In genomic region chr10:73576890-73577591, GRCh38 we compare ENCODE assay signal across 11 cellular contexts. TPM values are rescaled to one million over a fixed set of nuclear protein-coding genes. Genes with fewer than 3 reads are reported as not detected.
DNase-seq lines count a peak whose midpoint lies in the region; ATAC-seq and TF ChIP-seq lines count a peak whose summit lies in the region.
"Had no signal": no experiment of that assay in that cellular context is flagged by ENCODE, and none has a peak within 500 bp of the region (broad histone marks: within the 10 kb centered on the region; RNA-seq: fewer than 3 reads in every experiment).

No MANE protein-coding gene starts in this region.

- ATAC-seq in heart right ventricle: peak in 3 of 8 donors; percentile 13 to 40 (median 20)
- ATAC-seq in HG02571 (IDR thresholded peaks at IDR 0.05; ENCODE audit: unreplicated experiment): no peak
- ATAC-seq in GM18858 (IDR thresholded peaks at IDR 0.05; ENCODE audit: unreplicated experiment): no peak
- ATAC-seq in HG03520 (IDR thresholded peaks at IDR 0.05; ENCODE audit: unreplicated experiment): no peak

- 58 to 65% methylated on average over 3 of the region's 3 CpGs for WGBS in heart right ventricle, 2 donors

- intact Hi-C loops in heart right ventricle (cut with DNase I): loop anchor here in 3 of 10 donors (2.0 to 5.0 kb wide), 2 partner anchors 50 kb away; no protein-coding TSS in a partner anchor
- intact Hi-C loops in cardiac septum (cut with DNase I): loop anchor here (5.0 kb wide), 2 partner anchors 50 to 75 kb away; no protein-coding TSS in a partner anchor

- H3K36me3 ChIP-seq in heart right ventricle: no peaks in the 10 kb centered on the region
- no peaks in the 10 kb centered on the region for H3K36me3 ChIP-seq in rectal smooth muscle tissue (ENCODE audit: control insufficient read depth, insufficient read depth, low read length)
- H3K36me3 ChIP-seq: SJSA1 had no signal

- no peak overlapping the region for H3K9ac ChIP-seq in rectal smooth muscle tissue (ENCODE audit: low read length)

- DNase-seq in heart right ventricle: no peak
- no peak for DNase-seq in cardiac septum (ENCODE audit: low spot score)
- DNase-seq in fibroblast of pulmonary artery (ENCODE audit: low read depth): peak; percentile 31
- DNase-seq in activated CD8-positive, alpha-beta memory T cell treated with anti-CD3 and anti-CD28 coated beads, Interleukin-2, amount 50 U/mL, for 48 hours: no peak
- DNase-seq: effector CD8-positive, alpha-beta T cell; NCI-H2081 treated with DMSO at 0.1 percent for 48 hours had no signal

- H3K4me3 ChIP-seq in heart right ventricle: no peak overlapping the region
- H3K4me3 ChIP-seq in fibroblast of pulmonary artery (replicated peaks; ENCODE audit: low read depth, low read length): no peak overlapping the region
- peak overlapping the region; percentile 2 for H3K4me3 ChIP-seq in rectal smooth muscle tissue (ENCODE audit: low read length)
- H3K4me3 ChIP-seq: SJSA1 had no signal

- H3K9me3 ChIP-seq in heart right ventricle: no peaks in the 10 kb centered on the region
- H3K9me3 ChIP-seq: SJSA1 had no signal

- peaks cover 5 to 40% (median 32%) of the 10 kb centered on the region in 9 donors for H3K4me1 ChIP-seq in heart right ventricle
- H3K4me1 ChIP-seq in rectal smooth muscle tissue (ENCODE audit: control insufficient read depth, insufficient read depth, low read length): peaks cover 28% of the 10 kb centered on the region
- H3K4me1 ChIP-seq: SJSA1 had no signal

- TF ChIP-seq CTCF in heart right ventricle (IDR thresholded peaks at IDR 0.05) (no peak), fibroblast of pulmonary artery (IDR thresholded peaks at IDR 0.05; ENCODE audit: low read length, missing control alignments) (no peak)

- peak overlapping the region; percentile 17 to 91 (median 79) for H3K27ac ChIP-seq in heart right ventricle
- H3K27ac ChIP-seq in rectal smooth muscle tissue (ENCODE audit: low read depth, low read length): peak overlapping the region; percentile 91
- H3K27ac ChIP-seq: SJSA1 had no signal

- H3K27me3 ChIP-seq in heart right ventricle: no peaks in the 10 kb centered on the region
- no peaks in the 10 kb centered on the region for H3K27me3 ChIP-seq in rectal smooth muscle tissue (ENCODE audit: control insufficient read depth, insufficient read depth, low read length)
- H3K27me3 ChIP-seq: SJSA1 had no signal

RNA-seq across cellular contexts. Expression of gene USP54, which starts 14.1 kb away (rescaled TPM):
- total RNA-seq in heart right ventricle (10 to 100 TPM; 14.5 to 34.5 (median 19.4) TPM), cardiac septum (16.3 TPM)
- polyA plus RNA-seq in heart right ventricle: 10 to 100 TPM in 1 of 2 donors, 1 to 10 TPM in 1; 7.9 to 16.3 TPM
